8 cellular contexts compared by ENCODE assay signal in genomic region chr2:197306024-197306690, GRCh38. TPM values are rescaled to one million over a fixed set of nuclear protein-coding genes. Genes with fewer than 3 reads are reported as not detected.
DNase-seq lines count a peak whose midpoint lies in the region; ATAC-seq and TF ChIP-seq lines count a peak whose summit lies in the region.

No MANE protein-coding gene starts in this region.

- CTCF ChIA-PET in Panc1 (lab: Charles Lee): no interaction called here

- H3K27ac ChIP-seq in Panc1 (ENCODE audit: low read length) (peak overlapping the region; percentile 57), esophagus squamous epithelium (peak overlapping the region in 3 of 4 donors; percentile 53 to 89 (median 68)), stomach smooth muscle (ENCODE audit: low read length) (peak overlapping the region; percentile 18)

- TF ChIP-seq CTCF in Panc1 (IDR thresholded peaks at IDR 0.05): no peak
- TF ChIP-seq CTCF in esophagus squamous epithelium (IDR thresholded peaks at IDR 0.05): no peak
- TF ChIP-seq CTCF in GM13976 (IDR thresholded peaks at IDR 0.05; ENCODE audit: borderline replicate concordance, control extremely low read depth, extremely low read depth, insufficient read depth, missing control alignments): no peak

- peaks cover 39% of the 10 kb centered on the region for H3K36me3 Mint-ChIP-seq in activated CD4-positive, alpha-beta T cell treated with anti-CD3 and anti-CD28 coated beads, Interleukin-2, amount 10 ng/mL, durations not matched to agents 24 days and 14 days (ENCODE audit: low read depth)

- peaks cover 11% of the 10 kb centered on the region for H3K4me1 ChIP-seq in Panc1 (ENCODE audit: control insufficient read depth, insufficient read depth, low read length)
- peaks cover 0 to 66% (median 13%) of the 10 kb centered on the region in 3 donors for H3K4me1 ChIP-seq in esophagus squamous epithelium
- peaks cover 17% of the 10 kb centered on the region for H3K4me1 ChIP-seq in stomach smooth muscle (ENCODE audit: control insufficient read depth, insufficient read depth, low read length)

- H3K27me3 ChIP-seq in Panc1 (ENCODE audit: control insufficient read depth, insufficient read depth, low read length) (no peaks in the 10 kb centered on the region), esophagus squamous epithelium (no peaks in the 10 kb centered on the region), stomach smooth muscle (ENCODE audit: control insufficient read depth in 1 of 2, insufficient read depth in 2 of 2, low read length in 2 of 2) (no peaks in the 10 kb centered on the region)

- peak overlapping the region; percentile 91 for H3K27ac Mint-ChIP-seq in activated CD4-positive, alpha-beta T cell treated with anti-CD3 and anti-CD28 coated beads, Interleukin-2, amount 10 ng/mL, durations not matched to agents 24 days and 14 days

- POLR2A ChIA-PET in Panc1 (lab: Charles Lee): no interaction called here

- H3K4me3 ChIP-seq in Panc1 (ENCODE audit: low read depth in 2 of 2, low read length in 2 of 2) (no peak overlapping the region), esophagus squamous epithelium (no peak overlapping the region), stomach smooth muscle (ENCODE audit: low read length in 2 of 2) (peak overlapping the region in 1 of 2 donors; percentile 29)

- ATAC-seq in Panc1: no peak
- ATAC-seq in left colon: no peak

- H3K4me1 Mint-ChIP-seq in activated CD4-positive, alpha-beta T cell treated with anti-CD3 and anti-CD28 coated beads, Interleukin-2, amount 10 ng/mL, durations not matched to agents 24 days and 14 days: peaks cover 64% of the 10 kb centered on the region

- no peaks in the 10 kb centered on the region for H3K9me3 Mint-ChIP-seq in activated CD4-positive, alpha-beta T cell treated with anti-CD3 and anti-CD28 coated beads, Interleukin-2, amount 10 ng/mL, durations not matched to agents 24 days and 14 days

- 69 to 73% methylated on average over 5 of the region's 5 CpGs for WGBS in esophagus squamous epithelium, 2 donors

- intact Hi-C loops in activated CD4-positive, alpha-beta T cell treated with anti-CD3 and anti-CD28 coated beads, Interleukin-2, amount 10 ng/mL, durations not matched to agents 24 days and 14 days (cut with micrococcal nuclease): loop anchor here (5.0 to 10.0 kb wide), 4 partner anchors 126 to 1761 kb away; partner anchors contain the start of gene PGAP1
- intact Hi-C loops in Panc1 (cut with micrococcal nuclease; ENCODE audit: unreplicated experiment): loop anchor here (2.0 to 5.0 kb wide), 2 partner anchors 111 to 194 kb away; no protein-coding TSS in a partner anchor
- intact Hi-C loops in esophagus squamous epithelium (cut with DNase I): no loop called here
- intact Hi-C loops in left colon (cut with DNase I, micrococcal nuclease): loop anchor here in 1 of 2 donors (10.0 kb wide), 1 partner anchor 111 kb away; no protein-coding TSS in a partner anchor

- peak overlapping the region; percentile 90 for H3K4me3 Mint-ChIP-seq in activated CD4-positive, alpha-beta T cell treated with anti-CD3 and anti-CD28 coated beads, Interleukin-2, amount 10 ng/mL, durations not matched to agents 24 days and 14 days

- no peak for TF ChIP-seq POLR2A in esophagus squamous epithelium (IDR thresholded peaks at IDR 0.05)

- H3K36me3 ChIP-seq in Panc1 (ENCODE audit: control insufficient read depth, insufficient read depth, low read length) (no peaks in the 10 kb centered on the region), esophagus squamous epithelium (no peaks in the 10 kb centered on the region), stomach smooth muscle (ENCODE audit: control insufficient read depth in 2 of 2, insufficient read depth in 2 of 2, low read length in 2 of 2) (no peaks in the 10 kb centered on the region)

- in situ Hi-C loops in Panc1 (cut with HindIII; ENCODE audit: low pct_unique_long_range_greater_than_20kb, low sequenced_read_pairs): no loop called here
- in situ Hi-C loops in GM13976 (cut with MboI; ENCODE audit: low sequenced_read_pairs, unreplicated experiment): loop anchor here (5.0 kb wide), 1 partner anchor 99 kb away; no protein-coding TSS in a partner anchor

- H3K27me3 Mint-ChIP-seq in activated CD4-positive, alpha-beta T cell treated with anti-CD3 and anti-CD28 coated beads, Interleukin-2, amount 10 ng/mL, durations not matched to agents 24 days and 14 days: no peaks in the 10 kb centered on the region

- peak; percentile 67 for DNase-seq in activated CD4-positive, alpha-beta T cell treated with anti-CD3 and anti-CD28 coated beads, Interleukin-2, amount 10 ng/mL, durations not matched to agents 24 days and 14 days
- no peak for DNase-seq in activated CD4-positive, alpha-beta T cell treated with anti-CD3 and anti-CD28 coated beads, Interleukin-2, amount 50 U/mL, for 4 hours
- DNase-seq in Panc1 (ENCODE audit: low read depth, low spot score) (no peak), esophagus squamous epithelium (lab: John Stamatoyannopoulos, UW) (no peak), NCI-H1092 treated with DMSO at 0.1 percent for 48 hours (lab: John Stamatoyannopoulos, UW) (no peak), left colon (no peak), GM13976 (ENCODE audit: low spot score) (no peak)

- H3K9me3 ChIP-seq in Panc1 (ENCODE audit: control insufficient read depth, insufficient read depth, low read depth, low read length) (no peaks in the 10 kb centered on the region), esophagus squamous epithelium (no peaks in the 10 kb centered on the region), stomach smooth muscle (ENCODE audit: control insufficient read depth in 2 of 2, low read length in 2 of 2) (no peaks in the 10 kb centered on the region)

- no peak overlapping the region for H3K9ac ChIP-seq in stomach smooth muscle (ENCODE audit: low read length in 2 of 2)

- no TSS peak for BruUV-seq in Panc1 (replicated peaks; lab: Mats Ljungman, UMichigan)

RNA-seq across cellular contexts. Expression of gene ANKRD44, which starts 4.4 kb away (rescaled TPM):
- total RNA-seq in activated CD4-positive, alpha-beta T cell treated with anti-CD3 and anti-CD28 coated beads, Interleukin-2, amount 10 ng/mL, durations not matched to agents 24 days and 14 days: 130 and 147 TPM in 2 replicates
- 7.8 TPM for total RNA-seq in Panc1 (2021; ENCODE audit: unreplicated experiment)
- polyA plus RNA-seq in Panc1 (2012; ENCODE audit: insufficient read length): 5.2 TPM
- total RNA-seq in esophagus squamous epithelium: 10 to 100 TPM in 2 of 4 donors, 1 to 10 TPM in 2; 4.5 to 54.0 (median 11.4) TPM
- total RNA-seq in left colon: 10 to 100 TPM in 1 of 2 donors, 1 to 10 TPM in 1; 9.2 to 14.6 TPM

Comparison
In these comparisons a context has a peak if more than half of its experiments do, and no peak if none do; other contexts are left out.
1. H3K27ac ChIP-seq: peak in every context shown above with its lines; median percentile 68 in esophagus squamous epithelium; 57 in Panc1; 18 in stomach smooth muscle.